Comparison of ENCODE assay signal across 20 cellular contexts in genomic region chr18:21345851-21346250, GRCh38.
DNase-seq lines count a peak whose midpoint lies in the region; ATAC-seq, FAIRE-seq and TF ChIP-seq lines count a peak whose summit lies in the region.
"Had no signal": no experiment of that assay in that cellular context is flagged by ENCODE, and none has a peak within 500 bp of the region (broad histone marks: within the 10 kb centered on the region; RNA-seq: fewer than 3 reads in every experiment).

No MANE protein-coding gene starts in this region.

- H3K9ac ChIP-seq in astrocyte (ENCODE audit: low read length) (no peak overlapping the region), trophoblast cell (ENCODE audit: low read length) (no peak overlapping the region), SK-N-SH (no peak overlapping the region)

- no peak for TF ChIP-seq CTCF in astrocyte (IDR thresholded peaks at IDR 0.05; ENCODE audit: insufficient read depth, low read depth, low read length)
- TF ChIP-seq CTCF in hepatocyte (IDR thresholded peaks at IDR 0.05; ENCODE audit: poor library complexity), result no peak
- no peak for TF ChIP-seq CTCF in SK-N-SH (IDR thresholded peaks at IDR 0.05)
- no peak for TF ChIP-seq CTCF in gastroesophageal sphincter (IDR thresholded peaks at IDR 0.05)

- H3K9me2 ChIP-seq in hepatocyte (replicated peaks; ENCODE audit: insufficient read depth) (no peaks in the 10 kb centered on the region), SK-N-SH (no peaks in the 10 kb centered on the region)

- no peak overlapping the region for H3K27ac ChIP-seq in astrocyte (ENCODE audit: low read depth, low read length)
- H3K27ac ChIP-seq in hepatocyte, result peak overlapping the region; percentile 8
- peak overlapping the region; percentile 57 for H3K27ac ChIP-seq in trophoblast cell (ENCODE audit: low read depth, low read length)
- no peak overlapping the region for H3K27ac ChIP-seq in SK-N-SH (ENCODE audit: low read depth in 2 of 2, low read length in 1 of 2)
- H3K27ac ChIP-seq in gastroesophageal sphincter, result no peak overlapping the region
- H3K27ac ChIP-seq: SJSA1 had no signal

- ATAC-seq in gastroesophageal sphincter, result no peak
- ATAC-seq: GM12878, Right ventricle myocardium inferior had no signal

- no peaks in the 10 kb centered on the region for H3K27me3 ChIP-seq in astrocyte (ENCODE audit: insufficient read depth, low read length)
- no peaks in the 10 kb centered on the region for H3K27me3 ChIP-seq in hepatocyte
- no peaks in the 10 kb centered on the region for H3K27me3 ChIP-seq in trophoblast cell (ENCODE audit: insufficient read depth, low read length)
- peaks cover 30% of the 10 kb centered on the region for H3K27me3 ChIP-seq in SK-N-SH (ENCODE audit: insufficient read depth)
- H3K27me3 ChIP-seq in gastroesophageal sphincter, result no peaks in the 10 kb centered on the region
- H3K27me3 ChIP-seq: MG63, SJSA1 had no signal

- intact Hi-C loops in posterior vena cava (cut with DNase I), result no loop called here

- H3K4ac ChIP-seq in trophoblast cell (ENCODE audit: low read depth, low read length), result no peak overlapping the region

- peaks cover 4% of the 10 kb centered on the region for H3K36me3 Mint-ChIP-seq in astrocyte (ENCODE audit: low read depth, unreplicated experiment)

- no peak overlapping the region for H3K18ac ChIP-seq in trophoblast cell (ENCODE audit: low read length)

- DNase-seq in NCI-H748 (lab: John Stamatoyannopoulos, UW; ENCODE audit: unreplicated experiment), result peak; percentile 32
- DNase-seq in NCI-H748 treated with DMSO at 0.1 percent for 48 hours (lab: John Stamatoyannopoulos, UW), result no peak
- peak; percentile 29 for DNase-seq in astrocyte (ENCODE audit: low read depth)
- DNase-seq in hepatocyte (ENCODE audit: low spot score), result no peak
- DNase-seq in trophoblast cell, result peak in 1 of 2 donors; percentile 56
- DNase-seq in posterior vena cava (ENCODE audit: low spot score), result no peak
- no peak for DNase-seq in SK-N-SH
- DNase-seq: DMS79 treated with DMSO at 0.1 percent for 48 hours, MG63, NCI-H187 treated with DMSO at 0.1 percent for 48 hours, NCI-H226, NCI-H510A treated with DMSO at 0.1 percent for 48 hours, OCI-M1 had no signal

- peaks cover 2% of the 10 kb centered on the region for H3K9me3 Mint-ChIP-seq in astrocyte (ENCODE audit: unreplicated experiment)

- H3K79me2 ChIP-seq in astrocyte (ENCODE audit: insufficient read depth, low read length) (no peaks in the 10 kb centered on the region), hepatocyte (no peaks in the 10 kb centered on the region), trophoblast cell (ENCODE audit: control insufficient read depth, insufficient read depth, low read length, poor library complexity) (no peaks in the 10 kb centered on the region), SK-N-SH (ENCODE audit: insufficient read depth) (no peaks in the 10 kb centered on the region)

- H2BK12ac ChIP-seq in trophoblast cell (ENCODE audit: low read length), result no peak overlapping the region

- POLR2A ChIA-PET in SK-N-SH (lab: Yijun Ruan, JAX), result no interaction called here

- whole genome bisulfite sequencing in hepatocyte (ENCODE audit: low lambda C conversion rate, missing lambda C conversion rate), result 58% methylated on average over 7 of the region's 7 CpGs
- no CpG with 5 or more reads among the region's 7 CpGs for WGBS in trophoblast cell (ENCODE audit: extremely low coverage, insufficient coverage, insufficient read length)
- 36% methylated on average over 7 of the region's 7 CpGs for WGBS in SK-N-SH (ENCODE audit: low lambda C conversion rate)
- WGBS in gastroesophageal sphincter (ENCODE audit: low coverage in 1 of 2), 2 donors, result 65 to 78% methylated on average over 7 of the region's 7 CpGs

- H3K4me2 ChIP-seq in astrocyte (ENCODE audit: low read length) (no peak overlapping the region), hepatocyte (no peak overlapping the region), trophoblast cell (ENCODE audit: low read length) (no peak overlapping the region), SK-N-SH (no peak overlapping the region)

- H2AK5ac ChIP-seq in trophoblast cell (ENCODE audit: low read length), result no peak overlapping the region

- H3K14ac ChIP-seq in trophoblast cell (ENCODE audit: low read length), result peak overlapping the region; percentile 32

- FAIRE-seq in astrocyte (lab: Jason Lieb, UNC), result no peak
- FAIRE-seq: A204.1, GM12878, GM19239 had no signal

- H3F3A ChIP-seq in SK-N-SH (replicated peaks; ENCODE audit: insufficient read depth), result no peaks in the 10 kb centered on the region

- no peak overlapping the region for H2BK120ac ChIP-seq in trophoblast cell (ENCODE audit: insufficient read depth, low read length, poor library complexity)

- H3K4me1 Mint-ChIP-seq in astrocyte (ENCODE audit: low read depth, unreplicated experiment), result no peaks in the 10 kb centered on the region
- H3K4me1 Mint-ChIP-seq: B cell had no signal

- TF ChIP-seq POLR2A in gastroesophageal sphincter (IDR thresholded peaks at IDR 0.05), result no peak

- H3K36me3 ChIP-seq in astrocyte (ENCODE audit: insufficient read depth, low read length), result no peaks in the 10 kb centered on the region
- H3K36me3 ChIP-seq in hepatocyte (replicated peaks; ENCODE audit: insufficient read depth, low read depth), result no peaks in the 10 kb centered on the region
- peaks cover 0 to 2% of the 10 kb centered on the region in 2 experiments for H3K36me3 ChIP-seq in trophoblast cell (ENCODE audit: control insufficient read depth in 1 of 2, insufficient read depth in 2 of 2, low read length in 2 of 2)
- no peaks in the 10 kb centered on the region for H3K36me3 ChIP-seq in SK-N-SH (replicated peaks in 1 of 2; ENCODE audit: control insufficient read depth in 1 of 2, insufficient read depth in 2 of 2, low read length in 1 of 2)
- H3K36me3 ChIP-seq in gastroesophageal sphincter, result no peaks in the 10 kb centered on the region
- H3K36me3 ChIP-seq: MG63, SJSA1 had no signal

- H4K8ac ChIP-seq in trophoblast cell (ENCODE audit: low read depth, low read length), result no peak overlapping the region

- CTCF ChIA-PET in SK-N-SH (lab: Yijun Ruan, JAX), result no interaction called here

- no peak overlapping the region for H4K12ac ChIP-seq in trophoblast cell (ENCODE audit: low read depth, low read length)

- no peaks in the 10 kb centered on the region for H3K4me1 ChIP-seq in astrocyte (ENCODE audit: insufficient read depth, low read length)
- no peaks in the 10 kb centered on the region for H3K4me1 ChIP-seq in hepatocyte (ENCODE audit: insufficient read depth)
- peaks cover 13 to 22% of the 10 kb centered on the region in 2 experiments for H3K4me1 ChIP-seq in trophoblast cell (ENCODE audit: control insufficient read depth in 1 of 2, insufficient read depth in 2 of 2, low read length in 2 of 2)
- H3K4me1 ChIP-seq in SK-N-SH (ENCODE audit: control insufficient read depth in 1 of 2, insufficient read depth in 2 of 2, low read depth in 1 of 2, low read length in 1 of 2), result no peaks in the 10 kb centered on the region
- H3K4me1 ChIP-seq in gastroesophageal sphincter, result no peaks in the 10 kb centered on the region
- H3K4me1 ChIP-seq: SJSA1 had no signal

- H3K23ac ChIP-seq in trophoblast cell (ENCODE audit: low read length), result no peak overlapping the region

- H4K20me1 ChIP-seq in astrocyte (ENCODE audit: insufficient read depth, low read length), result no peaks in the 10 kb centered on the region
- H4K20me1 ChIP-seq in hepatocyte (ENCODE audit: insufficient read depth, poor library complexity, severe bottlenecking), result no peaks in the 10 kb centered on the region
- no peaks in the 10 kb centered on the region for H4K20me1 ChIP-seq in SK-N-SH (ENCODE audit: insufficient read depth)

- H2AFZ ChIP-seq in astrocyte (ENCODE audit: low read depth, low read length) (no peak overlapping the region), hepatocyte (no peak overlapping the region), trophoblast cell (ENCODE audit: insufficient read depth, low read length, poor library complexity) (no peak overlapping the region), SK-N-SH (ENCODE audit: low read depth) (no peak overlapping the region)

- H3K9me3 ChIP-seq in astrocyte (ENCODE audit: insufficient read depth, low read depth, low read length) (no peaks in the 10 kb centered on the region), hepatocyte (ENCODE audit: low read depth) (no peaks in the 10 kb centered on the region), trophoblast cell (ENCODE audit: insufficient read depth, low read depth, low read length) (no peaks in the 10 kb centered on the region), SK-N-SH (no peaks in the 10 kb centered on the region), gastroesophageal sphincter (no peaks in the 10 kb centered on the region)
- H3K9me3 ChIP-seq: MG63, SJSA1 had no signal

- no peaks in the 10 kb centered on the region for H3K27me3 Mint-ChIP-seq in astrocyte (ENCODE audit: low read depth, unreplicated experiment)
- H3K27me3 Mint-ChIP-seq: B cell had no signal

- peaks cover 3% of the 10 kb centered on the region for H3K79me1 ChIP-seq in trophoblast cell (ENCODE audit: low read length)

- TF ChIP-seq EP300 in SK-N-SH (IDR thresholded peaks at IDR 0.05; ENCODE audit: borderline replicate concordance in 1 of 2, low read depth in 1 of 2, low read length in 1 of 2) (no peak), gastroesophageal sphincter (IDR thresholded peaks at IDR 0.05) (no peak)

- H3K4me3 Mint-ChIP-seq in astrocyte (ENCODE audit: unreplicated experiment), result no peak overlapping the region
- H3K4me3 Mint-ChIP-seq: B cell had no signal

- H2BK5ac ChIP-seq in trophoblast cell (ENCODE audit: low read depth, low read length, poor library complexity), result no peak overlapping the region

- H3K4me3 ChIP-seq in astrocyte (ENCODE audit: insufficient read depth, low read depth, low read length) (no peak overlapping the region), hepatocyte (no peak overlapping the region), trophoblast cell (ENCODE audit: low read depth, low read length) (no peak overlapping the region), SK-N-SH (ENCODE audit: low read depth in 2 of 2, low read length in 1 of 2) (no peak overlapping the region), gastroesophageal sphincter (no peak overlapping the region)
- H3K4me3 ChIP-seq: GM12878, MG63, SJSA1 had no signal

- TF ChIP-seq RAD21 in SK-N-SH (IDR thresholded peaks at IDR 0.05; ENCODE audit: low read length), result no peak

- H4K91ac ChIP-seq in trophoblast cell (ENCODE audit: low read depth, low read length), result no peak overlapping the region

- no peak overlapping the region for H3K27ac Mint-ChIP-seq in astrocyte (ENCODE audit: unreplicated experiment)
- H3K27ac Mint-ChIP-seq: B cell had no signal

TF ChIP-seq in SK-N-SH, 30 proteins besides CTCF, POLR2A, EP300 and RAD21 (continues in another document):
- TF ChIP-seq RFX5 (IDR thresholded peaks at IDR 0.05; ENCODE audit: low read length) (no peak), FOXM1 (IDR thresholded peaks at IDR 0.05; ENCODE audit: low read depth) (no peak), RCOR1 (IDR thresholded peaks at IDR 0.05; ENCODE audit: low read length) (no peak), TAF1 (IDR thresholded peaks at IDR 0.05; ENCODE audit: borderline replicate concordance, low read depth, low read length) (no peak), YY1 (IDR thresholded peaks at IDR 0.05; ENCODE audit: low read depth) (no peak)

Comparison
In these comparisons a context has a peak if more than half of its experiments do, and no peak if none do; other contexts are left out.
1. DNase-seq: peak in NCI-H748 (single experiment) and astrocyte (single experiment); none in NCI-H748 treated with DMSO at 0.1 percent for 48 hours (single experiment), hepatocyte (single experiment), posterior vena cava (single experiment) and SK-N-SH (single experiment).
2. H3K27ac ChIP-seq: peak in hepatocyte (single experiment) and trophoblast cell (single experiment); none in astrocyte (single experiment), SK-N-SH (0 of 2) and gastroesophageal sphincter (0 of 4).